Comparison of ENCODE assay signal across 8 cellular contexts in genomic region chr1:15919316-15919715, GRCh38. TPM values are rescaled to one million over a fixed set of nuclear protein-coding genes. Genes with fewer than 3 reads are reported as not detected.
A peak's percentile ranks its signal among the peaks of the same experiment; 100 is the strongest.
DNase-seq lines count a peak whose midpoint lies in the region; ATAC-seq and FAIRE-seq lines count a peak whose summit lies in the region.

No MANE protein-coding gene starts in this region.

- H3K27ac Mint-ChIP-seq in CD4-positive, CD25-positive, alpha-beta regulatory T cell, result peak overlapping the region; percentile 20 to 88 (median 39)
- H3K27ac Mint-ChIP-seq in T-helper 1 cell treated with Interleukin-12 subunit alpha and Interleukin-12 subunit beta and Interleukin-4 antibody, amounts not matched to agents 30 μg/mL and 1 μg/mL, for 36 hours, result peak overlapping the region; percentile 47

- H3K4me1 ChIP-seq in CD4-positive, CD25-positive, alpha-beta regulatory T cell (ENCODE audit: control insufficient read depth, insufficient read depth, low read length, poor library complexity, severe bottlenecking), result peaks cover 9% of the 10 kb centered on the region

- no peaks in the 10 kb centered on the region for H3K27me3 ChIP-seq in CD4-positive, CD25-positive, alpha-beta regulatory T cell (ENCODE audit: control insufficient read depth, insufficient read depth, low read length)

- peaks cover 19 to 43% (median 28%) of the 10 kb centered on the region in 4 donors for H3K4me1 Mint-ChIP-seq in CD4-positive, CD25-positive, alpha-beta regulatory T cell
- H3K4me1 Mint-ChIP-seq in T-helper 1 cell treated with Interleukin-12 subunit alpha and Interleukin-12 subunit beta and Interleukin-4 antibody, amounts not matched to agents 30 μg/mL and 1 μg/mL, for 36 hours (ENCODE audit: low read depth), result peaks cover 24% of the 10 kb centered on the region

- H3K36me3 ChIP-seq in CD4-positive, CD25-positive, alpha-beta regulatory T cell (ENCODE audit: control insufficient read depth, insufficient read depth, low read length), result peaks cover 74% of the 10 kb centered on the region

- H3K9me3 Mint-ChIP-seq in CD4-positive, CD25-positive, alpha-beta regulatory T cell, result no peaks in the 10 kb centered on the region
- H3K9me3 Mint-ChIP-seq in T-helper 1 cell treated with Interleukin-12 subunit alpha and Interleukin-12 subunit beta and Interleukin-4 antibody, amounts not matched to agents 30 μg/mL and 1 μg/mL, for 36 hours, result no peaks in the 10 kb centered on the region

- DNase-seq in CD4-positive, CD25-positive, alpha-beta regulatory T cell, result peak in 2 of 3 donors; percentile 17 to 77
- DNase-seq in HCEC 1CT (peak; percentile 41), substantia nigra (lab: John Stamatoyannopoulos, UW) (no peak), DMS79 (lab: John Stamatoyannopoulos, UW) (no peak), SKM-1 treated with dmso at 0.1 percent for 144 hours (lab: John Stamatoyannopoulos, UW; ENCODE audit: unreplicated experiment) (no peak)
- DNase-seq in stimulated activated CD8-positive, alpha-beta memory T cell treated with anti-CD3 and anti-CD28 coated beads, Interleukin-4, amount 100 ng/mL, for 48 hours, result peak; percentile 78

- peak; percentile 8 for FAIRE-seq in endometrium (lab: Jason Lieb, UNC)

- H3K36me3 Mint-ChIP-seq in CD4-positive, CD25-positive, alpha-beta regulatory T cell, result peaks cover 45% of the 10 kb centered on the region
- H3K36me3 Mint-ChIP-seq in T-helper 1 cell treated with Interleukin-12 subunit alpha and Interleukin-12 subunit beta and Interleukin-4 antibody, amounts not matched to agents 30 μg/mL and 1 μg/mL, for 36 hours (ENCODE audit: low read depth), result peaks cover 50% of the 10 kb centered on the region

- no peaks in the 10 kb centered on the region for H3K9me3 ChIP-seq in CD4-positive, CD25-positive, alpha-beta regulatory T cell (ENCODE audit: control insufficient read depth in 2 of 2, low read length in 2 of 2)

- no peak overlapping the region for H3K27ac ChIP-seq in CD4-positive, CD25-positive, alpha-beta regulatory T cell (ENCODE audit: insufficient read depth, low read length, poor library complexity, severe bottlenecking)
- H3K27ac ChIP-seq in substantia nigra (ENCODE audit: low read depth, low read length, poor library complexity, severe bottlenecking), result no peak overlapping the region

- ATAC-seq in CD4-positive, CD25-positive, alpha-beta regulatory T cell (ENCODE audit: low read depth in 2 of 2), result peak; percentile 90 to 96

- H3K27me3 Mint-ChIP-seq in CD4-positive, CD25-positive, alpha-beta regulatory T cell, result no peaks in the 10 kb centered on the region
- no peaks in the 10 kb centered on the region for H3K27me3 Mint-ChIP-seq in T-helper 1 cell treated with Interleukin-12 subunit alpha and Interleukin-12 subunit beta and Interleukin-4 antibody, amounts not matched to agents 30 μg/mL and 1 μg/mL, for 36 hours (ENCODE audit: low read depth)

- H3K4me3 ChIP-seq in CD4-positive, CD25-positive, alpha-beta regulatory T cell (ENCODE audit: low read depth, low read length), result no peak overlapping the region

- no peak overlapping the region for H3K4me3 Mint-ChIP-seq in CD4-positive, CD25-positive, alpha-beta regulatory T cell
- H3K4me3 Mint-ChIP-seq in T-helper 1 cell treated with Interleukin-12 subunit alpha and Interleukin-12 subunit beta and Interleukin-4 antibody, amounts not matched to agents 30 μg/mL and 1 μg/mL, for 36 hours, result peak overlapping the region; percentile 45

RNA-seq across cellular contexts. Expression of gene ZBTB17, which starts 56.6 kb away (rescaled TPM):
- total RNA-seq in CD4-positive, CD25-positive, alpha-beta regulatory T cell, result 93.0 TPM
- 10 to 100 TPM; 13.5 to 20.9 (median 16.3) TPM for polyA plus RNA-seq in CD4-positive, CD25-positive, alpha-beta regulatory T cell

Comparison
In these comparisons a context has a peak if more than half of its experiments do, and no peak if none do; other contexts are left out.
1. DNase-seq: peak in CD4-positive, CD25-positive, alpha-beta regulatory T cell (2 of 3), HCEC 1CT (single experiment) and stimulated activated CD8-positive, alpha-beta memory T cell treated with anti-CD3 and anti-CD28 coated beads, Interleukin-4, amount 100 ng/mL, for 48 hours (single experiment); none in substantia nigra (0 of 49), DMS79 (single experiment) and SKM-1 treated with dmso at 0.1 percent for 144 hours (single experiment).